Comparison of ENCODE assay signal across 19 cellular contexts in the genomic region with DNA sequence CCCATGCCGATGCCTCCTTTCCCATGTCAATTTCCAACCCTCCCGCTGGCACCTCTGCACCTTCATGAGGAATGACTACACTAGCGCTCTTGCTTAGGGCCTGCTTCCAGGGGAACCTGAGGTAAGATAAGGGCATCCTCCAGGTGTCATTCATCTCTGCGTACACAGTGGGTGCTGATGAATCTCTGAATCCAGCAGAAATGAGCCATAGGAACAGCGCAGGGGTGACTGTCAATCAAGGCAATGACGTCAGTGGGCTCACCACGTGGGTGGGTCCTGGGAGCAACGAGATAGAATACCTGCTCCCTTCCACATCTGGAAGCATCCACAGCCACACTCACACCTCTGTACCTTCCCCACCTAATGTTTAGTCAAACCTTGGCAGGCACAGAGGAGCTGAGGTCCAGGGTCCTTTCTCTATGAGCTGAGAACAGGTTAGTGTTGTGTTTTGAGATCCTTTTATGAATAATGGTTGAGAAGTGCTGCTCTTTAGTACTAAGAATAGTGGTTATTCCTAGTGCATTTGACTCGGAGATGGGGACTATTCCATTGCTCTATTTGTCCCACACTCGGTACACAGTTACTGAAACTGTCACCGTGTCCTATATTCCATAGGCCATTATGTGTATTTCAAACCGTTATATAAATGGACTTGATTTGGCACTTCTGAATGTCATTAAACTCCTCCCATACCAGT.
"Had no signal": no experiment of that assay in that cellular context is flagged by ENCODE, and none has a peak within 500 bp of the region (broad histone marks: within the 10 kb centered on the region; RNA-seq: fewer than 3 reads in every experiment).

No MANE protein-coding gene starts in this region.

- H3K4me3 ChIP-seq: adrenal gland, breast epithelium, gastroesophageal sphincter, heart left ventricle, upper lobe of left lung had no signal

- ATAC-seq: gastroesophageal sphincter, left colon, T-cell had no signal

- H3K4me1 ChIP-seq: breast epithelium, heart left ventricle had no signal

- H3K27me3 ChIP-seq: adrenal gland, breast epithelium, upper lobe of left lung had no signal

- H3K9me3 ChIP-seq: adrenal gland, breast epithelium, gastroesophageal sphincter, heart left ventricle, upper lobe of left lung had no signal

- H3K27ac ChIP-seq: adrenal gland, breast epithelium, epithelial cell of prostate, gastroesophageal sphincter, heart left ventricle, upper lobe of left lung, VCaP had no signal

- DNase-seq: activated CD4-positive, alpha-beta T cell treated with anti-CD3 and anti-CD28 coated beads, Interleukin-2, amount 50 U/mL, for 1 hour; activated CD4-positive, CD25-positive, alpha-beta regulatory T cell treated with anti-CD3 and anti-CD28 coated beads, Interleukin-2, amount 50 U/mL, for 72 hours; activated T-cell treated with anti-CD3 and anti-CD28 coated beads, Interleukin-2, amount 50 U/mL, for 1 hour; adrenal gland; cerebellar nuclear complex; cortex of kidney; heart left ventricle; islet precursor cell; left colon; retina; stimulated activated CD4-positive, alpha-beta T cell treated with anti-CD3 and anti-CD28 coated beads, Interleukin-2, amount 100 ng/mL, for 48 hours; stimulated activated naive CD4-positive, alpha-beta T cell; T-cell; upper lobe of left lung had no signal

- FAIRE-seq: astrocyte had no signal

- H3K36me3 ChIP-seq: adrenal gland, breast epithelium, gastroesophageal sphincter, heart left ventricle, upper lobe of left lung had no signal
